9 cellular contexts compared by ENCODE assay signal in genomic region chr3:109337393-109337792, GRCh38. TPM values are rescaled to one million over a fixed set of nuclear protein-coding genes. Genes with fewer than 3 reads are reported as not detected.
A peak's percentile ranks its signal among the peaks of the same experiment; 100 is the strongest.
DNase-seq lines count a peak whose midpoint lies in the region; ATAC-seq and TF ChIP-seq lines count a peak whose summit lies in the region.
"Had no signal": no experiment of that assay in that cellular context is flagged by ENCODE, and none has a peak within 500 bp of the region (broad histone marks: within the 10 kb centered on the region; RNA-seq: fewer than 3 reads in every experiment).

TSS of gene DPPA4 (minus strand) at chr3:109337546. CDS start at chr3:109337517, 29 bp downstream.

- H3K36me3 Mint-ChIP-seq in HFFc6 (ENCODE audit: low read depth), result no peaks in the 10 kb centered on the region
- no peaks in the 10 kb centered on the region for H3K36me3 Mint-ChIP-seq in activated naive CD8-positive, alpha-beta T cell treated with anti-CD3 and anti-CD28 coated beads, Interleukin-2, amount 50 U/mL, for 24 hours (ENCODE audit: low read depth)

- peak within 1 kb of the TSS; percentile 88 for H3K4me3 Mint-ChIP-seq in HFFc6
- peak within 1 kb of the TSS; percentile 77 for H3K4me3 Mint-ChIP-seq in activated naive CD8-positive, alpha-beta T cell treated with anti-CD3 and anti-CD28 coated beads, Interleukin-2, amount 50 U/mL, for 24 hours

- H3K27ac Mint-ChIP-seq in HFFc6, result peak within 1 kb of the TSS; percentile 22; the same call in 1 of the 2 replicates
- H3K27ac Mint-ChIP-seq in activated naive CD8-positive, alpha-beta T cell treated with anti-CD3 and anti-CD28 coated beads, Interleukin-2, amount 50 U/mL, for 24 hours, result no peak within 1 kb of the TSS

- no peak for TF ChIP-seq CTCF in HFFc6 (IDR thresholded peaks at IDR 0.05)

- ATAC-seq in activated naive CD8-positive, alpha-beta T cell treated with anti-CD3 and anti-CD28 coated beads, Interleukin-2, amount 50 U/mL, for 24 hours, result no peak

- no peak for DNase-seq in HFFc6
- no peak for DNase-seq in activated naive CD8-positive, alpha-beta T cell treated with anti-CD3 and anti-CD28 coated beads, Interleukin-2, amount 50 U/mL, for 24 hours
- no peak for DNase-seq in HUDEP-2 (lab: John Stamatoyannopoulos, UW; ENCODE audit: unreplicated experiment in 76 of 76)
- no peak for DNase-seq in NCI-H510A (lab: John Stamatoyannopoulos, UW)
- no peak for DNase-seq in COR-L47 (lab: John Stamatoyannopoulos, UW)
- DNase-seq: central memory CD4-positive, alpha-beta T cell had no signal

- H3K9me3 ChIP-seq in iPS-20b (ENCODE audit: insufficient read depth, low read depth, low read length) (peaks cover 3% of the 10 kb centered on the region; the same call in 1 of the 2 replicates), skeletal muscle tissue (ENCODE audit: control insufficient read depth in 3 of 3, low read length in 3 of 3) (no peaks in the 10 kb centered on the region)

- H3K27me3 ChIP-seq in iPS-20b (ENCODE audit: insufficient read depth, low read length) (no peaks in the 10 kb centered on the region), skeletal muscle tissue (ENCODE audit: control insufficient read depth in 3 of 3, insufficient read depth in 3 of 3, low read length in 3 of 3) (peaks cover 0 to 3% (median 3%) of the 10 kb centered on the region in 3 donors)

- peaks cover 28% of the 10 kb centered on the region for H3K4me1 ChIP-seq in iPS-20b (ENCODE audit: insufficient read depth, low read length)
- no peaks in the 10 kb centered on the region for H3K4me1 ChIP-seq in skeletal muscle tissue (ENCODE audit: control insufficient read depth in 3 of 3, insufficient read depth in 3 of 3, low read length in 3 of 3)

- H3K9ac ChIP-seq in iPS-20b (ENCODE audit: low read depth, low read length) (peak within 1 kb of the TSS; percentile 94), skeletal muscle tissue (ENCODE audit: low read depth in 1 of 3, low read length in 3 of 3) (no peak within 1 kb of the TSS)

- H3K36me3 ChIP-seq in iPS-20b (ENCODE audit: insufficient read depth, low read depth, low read length) (peaks cover 47% of the 10 kb centered on the region), skeletal muscle tissue (ENCODE audit: control insufficient read depth in 3 of 3, insufficient read depth in 3 of 3, low read length in 3 of 3) (peaks cover 0 to 2% (median 0%) of the 10 kb centered on the region in 3 donors)

- no peaks in the 10 kb centered on the region; the same call in 1 of the 2 replicates for H3K9me3 Mint-ChIP-seq in HFFc6
- peaks cover under 1% of the 10 kb centered on the region for H3K9me3 Mint-ChIP-seq in activated naive CD8-positive, alpha-beta T cell treated with anti-CD3 and anti-CD28 coated beads, Interleukin-2, amount 50 U/mL, for 24 hours

- H3K27me3 Mint-ChIP-seq in HFFc6 (ENCODE audit: insufficient read depth), result peaks cover 4% of the 10 kb centered on the region
- H3K27me3 Mint-ChIP-seq in activated naive CD8-positive, alpha-beta T cell treated with anti-CD3 and anti-CD28 coated beads, Interleukin-2, amount 50 U/mL, for 24 hours, result peaks cover 30% of the 10 kb centered on the region

- peak within 1 kb of the TSS; percentile 90 for H3K27ac ChIP-seq in iPS-20b (ENCODE audit: low read length)
- no peak within 1 kb of the TSS for H3K27ac ChIP-seq in skeletal muscle tissue (ENCODE audit: low read depth, low read length)

- H3K4me3 ChIP-seq in iPS-20b (ENCODE audit: low read length) (peak within 1 kb of the TSS; percentile 92), skeletal muscle tissue (ENCODE audit: low read length in 3 of 3) (peak within 1 kb of the TSS in 2 of 3 donors; percentile 1 to 56)

- H3K4me1 Mint-ChIP-seq in HFFc6 (ENCODE audit: low read depth), result peaks cover 9% of the 10 kb centered on the region; the same call in 1 of the 2 replicates
- peaks cover 8% of the 10 kb centered on the region for H3K4me1 Mint-ChIP-seq in activated naive CD8-positive, alpha-beta T cell treated with anti-CD3 and anti-CD28 coated beads, Interleukin-2, amount 50 U/mL, for 24 hours

RNA-seq across cellular contexts. Expression of gene DPPA4, which starts in this region (rescaled TPM):
- 1 to 10 TPM in 4 of 6 experiments, not detected in 2; 1.1 to 1.9 (median 1.4) TPM for total RNA-seq in HFFc6 (2021; fragmentation: NEBNext Ultra II Directional; extraction: Animal tissue kit (Norgen Biotek cat#: 25700))
- 0.52 TPM for total RNA-seq in skeletal muscle tissue
- total RNA-seq: T-helper 1 cell treated with Interleukin-12 subunit alpha and Interleukin-12 subunit beta and Interleukin-4 antibody, amounts not matched to agents 30 ng/mL and 1 ng/mL, for 36 hours had no signal
